10 cellular contexts compared by ENCODE assay signal in genomic region chr17:33521784-33522183, GRCh38.
DNase-seq lines count a peak whose midpoint lies in the region; ATAC-seq and TF ChIP-seq lines count a peak whose summit lies in the region.
"Had no signal": no experiment of that assay in that cellular context is flagged by ENCODE, and none has a peak within 500 bp of the region (broad histone marks: within the 10 kb centered on the region; RNA-seq: fewer than 3 reads in every experiment).

No MANE protein-coding gene starts in this region.

- no peaks in the 10 kb centered on the region for H3K36me3 Mint-ChIP-seq in activated naive CD4-positive, alpha-beta T cell treated with anti-CD3 and anti-CD28 coated beads, Interleukin-2, amount 10 ng/mL, durations not matched to agents 7 days and 5 days

- no peaks in the 10 kb centered on the region for H3K4me1 Mint-ChIP-seq in activated naive CD4-positive, alpha-beta T cell treated with anti-CD3 and anti-CD28 coated beads, Interleukin-2, amount 10 ng/mL, durations not matched to agents 7 days and 5 days

- POLR2A ChIA-PET in AG04449 (lab: Yijun Ruan, JAX): no interaction called here

- no peaks in the 10 kb centered on the region for H3K9me3 ChIP-seq in RWPE2 (ENCODE audit: severe bottlenecking)

- H3K9me3 Mint-ChIP-seq in activated naive CD4-positive, alpha-beta T cell treated with anti-CD3 and anti-CD28 coated beads, Interleukin-2, amount 10 ng/mL, durations not matched to agents 7 days and 5 days: no peaks in the 10 kb centered on the region

- CTCF ChIA-PET in AG04449 (lab: Yijun Ruan, JAX): no interaction called here
- CTCF ChIA-PET in activated naive CD4-positive, alpha-beta T cell treated with anti-CD3 and anti-CD28 coated beads, Interleukin-2, amount 10 ng/mL, durations not matched to agents 7 days and 5 days (lab: Charles Lee): no interaction called here

- no peak overlapping the region for H3K4me3 Mint-ChIP-seq in activated naive CD4-positive, alpha-beta T cell treated with anti-CD3 and anti-CD28 coated beads, Interleukin-2, amount 10 ng/mL, durations not matched to agents 7 days and 5 days

- H3K27ac ChIP-seq in RWPE2 (ENCODE audit: poor library complexity, severe bottlenecking): no peak overlapping the region

- H3K36me3 ChIP-seq in GM06990 (ENCODE audit: control insufficient read depth, insufficient read depth, low read length) (no peaks in the 10 kb centered on the region), RWPE2 (ENCODE audit: low read depth) (no peaks in the 10 kb centered on the region)

- H3K27me3 Mint-ChIP-seq in activated naive CD4-positive, alpha-beta T cell treated with anti-CD3 and anti-CD28 coated beads, Interleukin-2, amount 10 ng/mL, durations not matched to agents 7 days and 5 days: no peaks in the 10 kb centered on the region

- H3K4me1 ChIP-seq in RWPE2 (ENCODE audit: insufficient read depth, poor library complexity, severe bottlenecking): no peaks in the 10 kb centered on the region

- DNase-seq in AG04449 (ENCODE audit: low read depth, low spot score) (no peak), GM06990 (ENCODE audit: extremely low read depth, insufficient read length) (no peak), RWPE2 (ENCODE audit: low spot score) (no peak), iPS-NIHi7 (ENCODE audit: extremely low spot score) (peak; percentile 89), NCI-H526 treated with DMSO at 0.1 percent for 48 hours (lab: John Stamatoyannopoulos, UW) (no peak), NAMALWA (ENCODE audit: low spot score) (no peak)
- no peak for DNase-seq in activated naive CD4-positive, alpha-beta T cell treated with anti-CD3 and anti-CD28 coated beads, Interleukin-2, amount 10 ng/mL, durations not matched to agents 7 days and 5 days
- DNase-seq: GDM1, NCI-H510A treated with DMSO at 0.1 percent for 48 hours had no signal

- H3K27ac Mint-ChIP-seq in activated naive CD4-positive, alpha-beta T cell treated with anti-CD3 and anti-CD28 coated beads, Interleukin-2, amount 10 ng/mL, durations not matched to agents 7 days and 5 days: no peak overlapping the region

- ATAC-seq in RWPE2 (ENCODE audit: low read depth) (peak; percentile 51; the same call in 2 of the 3 replicates), HG02678 (IDR thresholded peaks at IDR 0.05; ENCODE audit: unreplicated experiment) (no peak)

- TF ChIP-seq CTCF in AG04449 (IDR thresholded peaks at IDR 0.05; ENCODE audit: insufficient read depth, low read length, missing control alignments) (peak; percentile 19), GM06990 (IDR thresholded peaks at IDR 0.05; ENCODE audit: insufficient read depth, low read length, poor library complexity, severe bottlenecking) (peak; percentile 68), RWPE2 (IDR thresholded peaks at IDR 0.05; ENCODE audit: poor library complexity, severe bottlenecking) (peak; percentile 33)

- no peak overlapping the region for H3K4me3 ChIP-seq in AG04449 (ENCODE audit: low read depth, low read length)
- no peak overlapping the region for H3K4me3 ChIP-seq in GM06990 (replicated peaks; ENCODE audit: low read depth, low read length)
- H3K4me3 ChIP-seq in RWPE2 (ENCODE audit: severe bottlenecking): no peak overlapping the region

- H3K27me3 ChIP-seq in GM06990 (replicated peaks; ENCODE audit: control insufficient read depth, insufficient read depth, low read length) (no peaks in the 10 kb centered on the region), RWPE2 (ENCODE audit: insufficient read depth, poor library complexity, severe bottlenecking) (no peaks in the 10 kb centered on the region)
